In the genomic region with DNA sequence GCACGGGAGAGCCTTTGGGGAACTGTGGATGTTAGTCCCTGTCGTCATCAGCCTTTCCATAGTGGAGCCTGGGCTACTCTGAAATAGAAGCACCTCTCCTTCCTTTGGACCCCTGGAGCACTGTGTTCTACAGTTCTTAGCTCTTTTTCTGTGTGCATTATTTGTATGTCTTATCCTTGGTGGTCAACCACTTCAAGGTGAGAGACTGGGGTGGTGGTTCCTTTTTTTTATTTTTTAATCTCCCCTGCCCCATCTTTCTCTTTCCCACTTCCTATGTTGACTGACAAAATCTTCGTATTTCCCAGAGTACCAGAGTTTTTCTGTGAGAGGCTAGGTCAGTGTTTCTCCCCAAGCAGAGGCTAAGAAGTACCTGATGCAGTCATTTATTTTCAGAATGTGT, we compare ENCODE assay signal across 21 cellular contexts.
DNase-seq lines count a peak whose midpoint lies in the region; ATAC-seq lines count a peak whose summit lies in the region.
"Had no signal": no experiment of that assay in that cellular context is flagged by ENCODE, and none has a peak within 500 bp of the region (broad histone marks: within the 10 kb centered on the region; RNA-seq: fewer than 3 reads in every experiment).

No MANE protein-coding gene starts in this region.

- no peak overlapping the region for H3K4me3 Mint-ChIP-seq in activated naive CD4-positive, alpha-beta T cell treated with anti-CD3 and anti-CD28 coated beads for 36 hours
- peak overlapping the region in 5 of 8 donors; percentile 9 to 44 (median 30) for H3K4me3 Mint-ChIP-seq in CD4-positive, alpha-beta memory T cell
- no peak overlapping the region for H3K4me3 Mint-ChIP-seq in effector memory CD8-positive, alpha-beta T cell
- H3K4me3 Mint-ChIP-seq: CD8-positive, alpha-beta T cell had no signal

- H3K27me3 Mint-ChIP-seq in activated naive CD4-positive, alpha-beta T cell treated with anti-CD3 and anti-CD28 coated beads for 36 hours (ENCODE audit: low read depth), result no peaks in the 10 kb centered on the region
- H3K27me3 Mint-ChIP-seq in CD4-positive, alpha-beta memory T cell, result no peaks in the 10 kb centered on the region
- no peaks in the 10 kb centered on the region for H3K27me3 Mint-ChIP-seq in effector memory CD8-positive, alpha-beta T cell

- no peak for ATAC-seq in effector memory CD8-positive, alpha-beta T cell (replicated peaks)
- no peak for ATAC-seq in HG03175 (IDR thresholded peaks at IDR 0.05; ENCODE audit: unreplicated experiment)
- no peak for ATAC-seq in HG03565 (IDR thresholded peaks at IDR 0.05; ENCODE audit: unreplicated experiment)
- ATAC-seq: CD8-positive, alpha-beta T cell; HCT116 had no signal

- H3K9me3 ChIP-seq in CD4-positive, alpha-beta memory T cell (ENCODE audit: control insufficient read depth in 1 of 2, low read length in 2 of 2), result no peaks in the 10 kb centered on the region

- DNase-seq in activated naive CD4-positive, alpha-beta T cell treated with anti-CD3 and anti-CD28 coated beads for 36 hours, result no peak
- DNase-seq in activated naive CD4-positive, alpha-beta T cell (lab: John Stamatoyannopoulos, UW), result no peak
- DNase-seq in CD4-positive, alpha-beta memory T cell, result no peak
- DNase-seq in Jurkat, Clone E6-1 (ENCODE audit: low read depth, low spot score), result peak; percentile 71
- no peak for DNase-seq in effector memory CD8-positive, alpha-beta T cell
- DNase-seq in hypothalamus (lab: John Stamatoyannopoulos, UW), result no peak
- DNase-seq: ACHN; CD8-positive, alpha-beta T cell; DMS79 treated with DMSO at 0.1 percent for 48 hours; GDM1; KG1; MM.1S; NCI-H1105; NCI-H187; NCI-H2171; NCI-H510A; NCI-H82; SHP77 treated with DMSO at 0.1 percent for 48 hours had no signal

- H3K4me1 ChIP-seq in CD4-positive, alpha-beta memory T cell (ENCODE audit: insufficient read depth, low read length), result peaks cover 28% of the 10 kb centered on the region

- no peaks in the 10 kb centered on the region for H3K27me3 ChIP-seq in CD4-positive, alpha-beta memory T cell (ENCODE audit: insufficient read depth, low read length)

- peaks cover 19% of the 10 kb centered on the region for H3K36me3 Mint-ChIP-seq in activated naive CD4-positive, alpha-beta T cell treated with anti-CD3 and anti-CD28 coated beads for 36 hours (ENCODE audit: low read depth)
- no peaks in the 10 kb centered on the region for H3K36me3 Mint-ChIP-seq in CD4-positive, alpha-beta memory T cell
- no peaks in the 10 kb centered on the region for H3K36me3 Mint-ChIP-seq in effector memory CD8-positive, alpha-beta T cell (ENCODE audit: insufficient read depth)

- H3K9me3 Mint-ChIP-seq in activated naive CD4-positive, alpha-beta T cell treated with anti-CD3 and anti-CD28 coated beads for 36 hours, result peaks cover 5% of the 10 kb centered on the region
- no peaks in the 10 kb centered on the region for H3K9me3 Mint-ChIP-seq in CD4-positive, alpha-beta memory T cell
- H3K9me3 Mint-ChIP-seq in effector memory CD8-positive, alpha-beta T cell, result no peaks in the 10 kb centered on the region
- H3K9me3 Mint-ChIP-seq: CD8-positive, alpha-beta T cell had no signal

- no peak overlapping the region for H3K27ac ChIP-seq in CD4-positive, alpha-beta memory T cell (ENCODE audit: low read depth, low read length)

- peaks cover 64% of the 10 kb centered on the region for H3K4me1 Mint-ChIP-seq in activated naive CD4-positive, alpha-beta T cell treated with anti-CD3 and anti-CD28 coated beads for 36 hours (ENCODE audit: low read depth)
- peaks cover 20 to 51% (median 37%) of the 10 kb centered on the region in 4 donors for H3K4me1 Mint-ChIP-seq in CD4-positive, alpha-beta memory T cell
- H3K4me1 Mint-ChIP-seq in effector memory CD8-positive, alpha-beta T cell (ENCODE audit: low read depth in 2 of 2), result peaks cover 22 to 36% of the 10 kb centered on the region in 2 donors

- H3K36me3 ChIP-seq in CD4-positive, alpha-beta memory T cell (ENCODE audit: insufficient read depth, low read length), result no peaks in the 10 kb centered on the region

- CTCF ChIA-PET in activated naive CD4-positive, alpha-beta T cell treated with anti-CD3 and anti-CD28 coated beads for 36 hours (lab: Charles Lee), result interaction anchor here (1.1 to 1.3 kb wide), 3 partner anchors 8 to 16 kb away, joined by 3 to 4 read pairs (median 3); no protein-coding TSS in a partner anchor
- CTCF ChIA-PET in CD4-positive, alpha-beta memory T cell (lab: Charles Lee; ENCODE audit: partially characterized antibody), result no interaction called here

- POLR2A ChIA-PET in CD4-positive, alpha-beta memory T cell (lab: Charles Lee; ENCODE audit: partially characterized antibody), result no interaction called here

- no peak overlapping the region for H3K4me3 ChIP-seq in CD4-positive, alpha-beta memory T cell (ENCODE audit: low read length in 2 of 2)
- no peak overlapping the region for H3K4me3 ChIP-seq in Jurkat, Clone E6-1 (ENCODE audit: low read length)

- peak overlapping the region; percentile 15 for H3K27ac Mint-ChIP-seq in activated naive CD4-positive, alpha-beta T cell treated with anti-CD3 and anti-CD28 coated beads for 36 hours
- peak overlapping the region in 3 of 7 donors; percentile 19 to 81 (median 71) for H3K27ac Mint-ChIP-seq in CD4-positive, alpha-beta memory T cell
- peak overlapping the region; percentile 13 to 15 for H3K27ac Mint-ChIP-seq in effector memory CD8-positive, alpha-beta T cell
- H3K27ac Mint-ChIP-seq: CD8-positive, alpha-beta T cell had no signal

- intact Hi-C loops in activated naive CD4-positive, alpha-beta T cell treated with anti-CD3 and anti-CD28 coated beads for 36 hours (cut with micrococcal nuclease), result loop anchor here (5.0 to 10.0 kb wide), 5 partner anchors 476 to 1234 kb away; no protein-coding TSS in a partner anchor
- intact Hi-C loops in CD4-positive, alpha-beta memory T cell (cut with micrococcal nuclease), result no loop called here

Comparison
In these comparisons a context has a peak if more than half of its experiments do, and no peak if none do; other contexts are left out.
1. H3K4me3 Mint-ChIP-seq: peak in CD4-positive, alpha-beta memory T cell (5 of 8); none in activated naive CD4-positive, alpha-beta T cell treated with anti-CD3 and anti-CD28 coated beads for 36 hours (single experiment) and effector memory CD8-positive, alpha-beta T cell (0 of 2).